In genomic region chr22:42171946-42172345, GRCh38 we compare ENCODE assay signal across 17 cellular contexts. TPM values are rescaled to one million over a fixed set of nuclear protein-coding genes. Genes with fewer than 3 reads are reported as not detected.
DNase-seq lines count a peak whose midpoint lies in the region; ATAC-seq and TF ChIP-seq lines count a peak whose summit lies in the region.
"Had no signal": no experiment of that assay in that cellular context is flagged by ENCODE, and none has a peak within 500 bp of the region (broad histone marks: within the 10 kb centered on the region; RNA-seq: fewer than 3 reads in every experiment).

No MANE protein-coding gene starts in this region.

- WGBS in transverse colon (ENCODE audit: low coverage in 1 of 2), 2 donors = 75% methylated on average over 6 of the region's 6 CpGs; no CpG with 5 or more reads in 1 of the 2 donors

- TF ChIP-seq CTCF in transverse colon (IDR thresholded peaks at IDR 0.05) = no peak

- peaks cover 75% of the 10 kb centered on the region for H3K36me3 Mint-ChIP-seq in activated T-cell treated with anti-CD3 and anti-CD28 coated beads, Interleukin-2, amount 50 U/mL, for 24 hours (ENCODE audit: low read depth)
- H3K36me3 Mint-ChIP-seq in activated CD8-positive, alpha-beta T cell treated with anti-CD3 and anti-CD28 coated beads, Interleukin-2, amount 10 ng/mL, durations not matched to agents 7 days and 5 days (ENCODE audit: low read depth) = peaks cover 21% of the 10 kb centered on the region

- no peak overlapping the region for H3K4me3 ChIP-seq in transverse colon
- H3K4me3 ChIP-seq: GM23248, upper lobe of left lung had no signal

- in situ Hi-C loops in transverse colon (cut with MboI; ENCODE audit: low pct_ligation_motif_present in 1 of 4, low pct_unique_long_range_greater_than_20kb in 1 of 4, low sequenced_read_pairs in 3 of 4) = loop anchor here in 2 of 4 donors (10.0 kb wide), 2 partner anchors 253 to 263 kb away; partner anchors contain the start of gene NFAM1 (in 1 of the 2)

- H3K27me3 ChIP-seq in transverse colon = no peaks in the 10 kb centered on the region
- H3K27me3 ChIP-seq: upper lobe of left lung had no signal

- peak overlapping the region; percentile 50 for H3K27ac Mint-ChIP-seq in activated T-cell treated with anti-CD3 and anti-CD28 coated beads, Interleukin-2, amount 50 U/mL, for 24 hours
- peak overlapping the region; percentile 44 for H3K27ac Mint-ChIP-seq in activated CD8-positive, alpha-beta T cell treated with anti-CD3 and anti-CD28 coated beads, Interleukin-2, amount 10 ng/mL, durations not matched to agents 7 days and 5 days

- H3K36me3 ChIP-seq in transverse colon = peaks cover 0 to 3% (median 0%) of the 10 kb centered on the region in 4 donors

- H3K9me3 Mint-ChIP-seq in activated T-cell treated with anti-CD3 and anti-CD28 coated beads, Interleukin-2, amount 50 U/mL, for 24 hours = no peaks in the 10 kb centered on the region
- no peaks in the 10 kb centered on the region for H3K9me3 Mint-ChIP-seq in activated CD8-positive, alpha-beta T cell treated with anti-CD3 and anti-CD28 coated beads, Interleukin-2, amount 10 ng/mL, durations not matched to agents 7 days and 5 days (ENCODE audit: insufficient read depth)
- H3K9me3 Mint-ChIP-seq: activated naive CD8-positive, alpha-beta T cell treated with anti-CD3 and anti-CD28 coated beads, Interleukin-2, amount 50 U/mL, for 24 hours had no signal

- no peak overlapping the region for H3K4me3 Mint-ChIP-seq in activated T-cell treated with anti-CD3 and anti-CD28 coated beads, Interleukin-2, amount 50 U/mL, for 24 hours
- H3K4me3 Mint-ChIP-seq in activated CD8-positive, alpha-beta T cell treated with anti-CD3 and anti-CD28 coated beads, Interleukin-2, amount 10 ng/mL, durations not matched to agents 7 days and 5 days = no peak overlapping the region
- H3K4me3 Mint-ChIP-seq: activated naive CD8-positive, alpha-beta T cell treated with anti-CD3 and anti-CD28 coated beads, Interleukin-2, amount 50 U/mL, for 24 hours had no signal

- DNase-seq in activated T-cell treated with anti-CD3 and anti-CD28 coated beads, Interleukin-2, amount 50 U/mL, for 24 hours = no peak
- DNase-seq in activated T-cell treated with anti-CD3 and anti-CD28 coated beads, Interleukin-2, amount 50 U/mL, for 48 hours = no peak
- DNase-seq in activated CD8-positive, alpha-beta T cell treated with anti-CD3 and anti-CD28 coated beads, Interleukin-2, amount 10 ng/mL, durations not matched to agents 7 days and 5 days = no peak
- DNase-seq in medulla oblongata (ENCODE audit: extremely low spot score) (peak; percentile 60), transverse colon (no peak), GM19240 (ENCODE audit: insufficient read length, low spot score) (no peak)
- no peak for DNase-seq in activated CD4-positive, alpha-beta T cell treated with anti-CD3 and anti-CD28 coated beads, Interleukin-2, amount 50 U/mL, for 1 hour
- DNase-seq: activated CD8-positive, alpha-beta memory T cell treated with anti-CD3 and anti-CD28 coated beads, Interleukin-2, amount 50 U/mL, for 48 hours; activated naive CD8-positive, alpha-beta T cell treated with anti-CD3 and anti-CD28 coated beads, Interleukin-2, amount 50 U/mL, for 24 hours; Calu3; cerebellar nuclear complex; GM23248; IMR-90; NCI-H1048; stimulated activated CD4-positive, alpha-beta T cell treated with anti-CD3 and anti-CD28 coated beads, Interleukin-1b, Interleukin-23, amount 100 ng/mL, for 48 hours; upper lobe of left lung had no signal

- H3K27ac ChIP-seq in transverse colon = peak overlapping the region; percentile 38 to 67 (median 57)
- H3K27ac ChIP-seq: GM23248, upper lobe of left lung had no signal

- no peak for TF ChIP-seq EP300 in transverse colon (IDR thresholded peaks at IDR 0.05; ENCODE audit: low read depth)

- no peaks in the 10 kb centered on the region for H3K9me3 ChIP-seq in transverse colon
- H3K9me3 ChIP-seq: upper lobe of left lung had no signal

- peaks cover 46% of the 10 kb centered on the region for H3K4me1 Mint-ChIP-seq in activated T-cell treated with anti-CD3 and anti-CD28 coated beads, Interleukin-2, amount 50 U/mL, for 24 hours (ENCODE audit: low read depth)
- H3K4me1 Mint-ChIP-seq in activated CD8-positive, alpha-beta T cell treated with anti-CD3 and anti-CD28 coated beads, Interleukin-2, amount 10 ng/mL, durations not matched to agents 7 days and 5 days (ENCODE audit: low read depth) = peaks cover 30% of the 10 kb centered on the region

- ATAC-seq in activated CD8-positive, alpha-beta T cell treated with anti-CD3 and anti-CD28 coated beads, Interleukin-2, amount 10 ng/mL, durations not matched to agents 7 days and 5 days = no peak
- ATAC-seq in GM18517 (IDR thresholded peaks at IDR 0.05; ENCODE audit: unreplicated experiment) = no peak
- ATAC-seq: activated naive CD8-positive, alpha-beta T cell treated with anti-CD3 and anti-CD28 coated beads, Interleukin-2, amount 50 U/mL, for 24 hours had no signal

- POLR2A ChIA-PET in activated CD8-positive, alpha-beta T cell treated with anti-CD3 and anti-CD28 coated beads, Interleukin-2, amount 10 ng/mL, durations not matched to agents 7 days and 5 days (lab: Charles Lee) = no interaction called here

- H3K4me1 ChIP-seq in transverse colon = peaks cover 22 to 28% (median 24%) of the 10 kb centered on the region in 4 donors

- H3K27me3 Mint-ChIP-seq in activated T-cell treated with anti-CD3 and anti-CD28 coated beads, Interleukin-2, amount 50 U/mL, for 24 hours = no peaks in the 10 kb centered on the region
- H3K27me3 Mint-ChIP-seq in activated CD8-positive, alpha-beta T cell treated with anti-CD3 and anti-CD28 coated beads, Interleukin-2, amount 10 ng/mL, durations not matched to agents 7 days and 5 days (ENCODE audit: low read depth) = no peaks in the 10 kb centered on the region
- H3K27me3 Mint-ChIP-seq: activated naive CD8-positive, alpha-beta T cell treated with anti-CD3 and anti-CD28 coated beads, Interleukin-2, amount 50 U/mL, for 24 hours had no signal

- CTCF ChIA-PET in activated CD8-positive, alpha-beta T cell treated with anti-CD3 and anti-CD28 coated beads, Interleukin-2, amount 10 ng/mL, durations not matched to agents 7 days and 5 days (lab: Charles Lee) = interaction anchor here (3.8 to 6.7 kb wide), 3 partner anchors 142 to 271 kb away, joined by 17 to 67 read pairs (median 43); no protein-coding TSS in a partner anchor

- intact Hi-C loops in transverse colon (cut with DNase I; ENCODE audit: low total_unique reads) = no loop called here

- no peak for TF ChIP-seq POLR2A in transverse colon (IDR thresholded peaks at IDR 0.05)

RNA-seq across cellular contexts. Expression of gene CYP2D6, which starts 41.3 kb away (rescaled TPM):
- total RNA-seq in activated CD8-positive, alpha-beta T cell treated with anti-CD3 and anti-CD28 coated beads, Interleukin-2, amount 10 ng/mL, durations not matched to agents 7 days and 5 days = 1 to 10 TPM; 2.9 to 3.6 TPM
- total RNA-seq in transverse colon = 1 to 10 TPM; 1.2 to 9.7 (median 3.3) TPM
- total RNA-seq: GM23248 had no signal
